Comparison of ENCODE assay signal across 9 cellular contexts in genomic region chr19:1295169-1296012, GRCh38. TPM values are rescaled to one million over a fixed set of nuclear protein-coding genes. Genes with fewer than 3 reads are reported as not detected.
DNase-seq lines count a peak whose midpoint lies in the region; ATAC-seq and TF ChIP-seq lines count a peak whose summit lies in the region.
"Had no signal": no experiment of that assay in that cellular context is flagged by ENCODE, and none has a peak within 500 bp of the region (broad histone marks: within the 10 kb centered on the region; RNA-seq: fewer than 3 reads in every experiment).

No MANE protein-coding gene starts in this region.

- H3K27ac Mint-ChIP-seq in effector memory CD8-positive, alpha-beta T cell = no peak overlapping the region

- peak; percentile 49 for ATAC-seq in effector memory CD8-positive, alpha-beta T cell (replicated peaks)
- peak in 3 of 4 donors; percentile 28 to 49 (median 47) for ATAC-seq in psoas muscle
- no peak for ATAC-seq in GM21526 (IDR thresholded peaks at IDR 0.05; ENCODE audit: low FRiP score, unreplicated experiment)
- no peak for ATAC-seq in HG03095 (IDR thresholded peaks at IDR 0.05; ENCODE audit: unreplicated experiment)

- H3K36me3 Mint-ChIP-seq in effector memory CD8-positive, alpha-beta T cell (ENCODE audit: insufficient read depth) = no peaks in the 10 kb centered on the region

- H3K36me3 ChIP-seq in SK-N-MC (ENCODE audit: insufficient read depth, low read length) (no peaks in the 10 kb centered on the region), psoas muscle (ENCODE audit: insufficient read depth in 1 of 2, low read depth in 1 of 2) (no peaks in the 10 kb centered on the region), colonic mucosa (no peaks in the 10 kb centered on the region)

- peaks cover 0 to 63% (median 15%) of the 10 kb centered on the region in 3 donors for H3K27me3 ChIP-seq in psoas muscle (ENCODE audit: insufficient read depth in 3 of 3, low read length in 2 of 3)
- H3K27me3 ChIP-seq in colonic mucosa = no peaks in the 10 kb centered on the region

- H3K4me1 ChIP-seq in psoas muscle (no peaks in the 10 kb centered on the region), colonic mucosa (peaks cover 6% of the 10 kb centered on the region)

- H3K4me3 ChIP-seq in SK-N-MC = peak overlapping the region; percentile 61
- H3K4me3 ChIP-seq in psoas muscle = peak overlapping the region; percentile 39
- no peak overlapping the region for H3K4me3 ChIP-seq in colonic mucosa
- no peak overlapping the region for H3K4me3 ChIP-seq in foreskin fibroblast (ENCODE audit: low read depth in 1 of 2, low read length in 2 of 2)

- H3K4me3 Mint-ChIP-seq in effector memory CD8-positive, alpha-beta T cell = no peak overlapping the region

- TF ChIP-seq CTCF in GM10266 (IDR thresholded peaks at IDR 0.05; ENCODE audit: control insufficient read depth, insufficient read depth, low read depth, missing control alignments) (no peak), psoas muscle (IDR thresholded peaks at IDR 0.05) (no peak), colonic mucosa (IDR thresholded peaks at IDR 0.05) (no peak), foreskin fibroblast (IDR thresholded peaks at IDR 0.05; ENCODE audit: low read depth, low read length) (no peak)

- no peaks in the 10 kb centered on the region for H3K9me3 Mint-ChIP-seq in effector memory CD8-positive, alpha-beta T cell

- DNase-seq in GM10266 (ENCODE audit: extremely low spot score) (peak; percentile 87), SK-N-MC (ENCODE audit: low read depth, low spot score) (no peak), psoas muscle (no peak), colonic mucosa (no peak), foreskin fibroblast (no peak)
- no peak for DNase-seq in effector memory CD8-positive, alpha-beta T cell
- DNase-seq: NCI-H510A had no signal

- peaks cover 17 to 37% of the 10 kb centered on the region in 2 donors for H3K27me3 Mint-ChIP-seq in effector memory CD8-positive, alpha-beta T cell

- 6 to 13% (median 12%) methylated on average over 54 to 82 of the region's 82 CpGs for WGBS in psoas muscle, 3 donors

- H3K9me3 ChIP-seq in SK-N-MC (ENCODE audit: low read depth, low read length) = no peaks in the 10 kb centered on the region
- H3K9me3 ChIP-seq in psoas muscle = no peaks in the 10 kb centered on the region
- H3K9me3 ChIP-seq in colonic mucosa = no peaks in the 10 kb centered on the region

- H3K27ac ChIP-seq in SK-N-MC (no peak overlapping the region), psoas muscle (no peak overlapping the region), colonic mucosa (no peak overlapping the region)

- no peak overlapping the region for H3K9ac ChIP-seq in SK-N-MC (ENCODE audit: insufficient read length)
- H3K9ac ChIP-seq in colonic mucosa (ENCODE audit: low read depth in 2 of 2, low read length in 2 of 2) = no peak overlapping the region

- intact Hi-C loops in psoas muscle (cut with DNase I) = no loop called here
- intact Hi-C loops in colonic mucosa (cut with DNase I) = no loop called here

- H3K4me1 Mint-ChIP-seq in effector memory CD8-positive, alpha-beta T cell (ENCODE audit: low read depth in 2 of 2) = peaks cover 0 to 4% of the 10 kb centered on the region in 2 donors

RNA-seq across cellular contexts. Expression of gene EFNA2, which starts 9.7 kb away (rescaled TPM):
- total RNA-seq in psoas muscle (not detected), colonic mucosa (10 to 100 TPM; 72.8 to 86.1 TPM)
- not detected for polyA plus RNA-seq in psoas muscle

RNA-seq across cellular contexts. Expression of gene FAM174C, which starts 20.1 kb away (rescaled TPM):
- 10 to 100 TPM in 3 of 4 donors, 1 to 10 TPM in 1; 9.0 to 18.1 (median 14.0) TPM for total RNA-seq in psoas muscle
- polyA plus RNA-seq in psoas muscle = 10 to 100 TPM; 21.8 to 88.8 (median 47.6) TPM
- total RNA-seq in colonic mucosa = 100 to 1,000 TPM in 1 of 2 donors, 10 to 100 TPM in 1; 41.8 to 114 TPM

RNA-seq across cellular contexts. Expression of gene CIRBP, which starts 26.3 kb away (rescaled TPM):
- total RNA-seq in psoas muscle = 100 to 1,000 TPM; 137 to 591 (median 245) TPM
- polyA plus RNA-seq in psoas muscle = 100 to 1,000 TPM; 249 to 321 (median 317) TPM
- 100 to 1,000 TPM; 163 to 179 TPM for total RNA-seq in colonic mucosa

RNA-seq across cellular contexts. Expression of gene MIDN, which starts 47.0 kb away (rescaled TPM):
- total RNA-seq in psoas muscle (100 to 1,000 TPM in 3 of 4 donors, 10 to 100 TPM in 1; 84.7 to 331 (median 217) TPM), colonic mucosa (100 to 1,000 TPM; 172 to 177 TPM)
- 100 to 1,000 TPM in 1 of 3 donors, 10 to 100 TPM in 2; 29.2 to 147 (median 36.4) TPM for polyA plus RNA-seq in psoas muscle

RNA-seq across cellular contexts. Expression of gene ATP5F1D, which starts 53.8 kb away (rescaled TPM):
- 100 to 1,000 TPM; 362 to 759 (median 472) TPM for total RNA-seq in psoas muscle
- 100 to 1,000 TPM; 310 to 858 (median 690) TPM for polyA plus RNA-seq in psoas muscle
- 100 to 1,000 TPM; 359 to 627 TPM for total RNA-seq in colonic mucosa

Comparison
In these comparisons a context has a peak if more than half of its experiments do, and no peak if none do; other contexts are left out.
1. H3K4me3 ChIP-seq: peak in SK-N-MC (single experiment) and psoas muscle (single experiment); none in colonic mucosa (single experiment) and foreskin fibroblast (0 of 2).
2. ATAC-seq: peak in effector memory CD8-positive, alpha-beta T cell (single experiment) and psoas muscle (3 of 4); none in GM21526 (single experiment) and HG03095 (single experiment).
3. RNA of gene EFNA2, which starts 9.7 kb away (total RNA-seq): 72.8 to 86.1 TPM in colonic mucosa; not detected in psoas muscle; every median in the first group is over 10 times any median in the second.